ENCODE assay signal across 8 cellular contexts in genomic region chrX:9342581-9343051, GRCh38.
A peak's percentile ranks its signal among the peaks of the same experiment; 100 is the strongest.
DNase-seq lines count a peak whose midpoint lies in the region; ATAC-seq and TF ChIP-seq lines count a peak whose summit lies in the region.

No MANE protein-coding gene starts in this region.

- DNase-seq in Calu3 = peak; percentile 76
- DNase-seq in MG63 = peak; percentile 61
- peak; percentile 84 to 91 (median 87) for DNase-seq in adrenal gland
- peak; percentile 83 to 88 (median 86) for DNase-seq in heart left ventricle
- peak; percentile 88 for DNase-seq in osteocyte (ENCODE audit: extremely low spot score, unreplicated experiment)

- TF ChIP-seq CTCF in Calu3 (IDR thresholded peaks at IDR 0.05; ENCODE audit: unreplicated experiment) (no peak), adrenal gland (IDR thresholded peaks at IDR 0.05) (no peak), heart left ventricle (IDR thresholded peaks at IDR 0.05) (no peak), osteocyte (IDR thresholded peaks at IDR 0.05) (no peak)

- ATAC-seq in SK-N-SH treated with all-trans-retinoic acid at 6 μM for 48 hours (peak; percentile 81), heart left ventricle (peak; percentile 86 to 94 (median 91)), GM19467 (IDR thresholded peaks at IDR 0.05; ENCODE audit: unreplicated experiment) (no peak), HG03571 (IDR thresholded peaks at IDR 0.05; ENCODE audit: unreplicated experiment) (no peak)

- H3K27ac Mint-ChIP-seq in Calu3 (ENCODE audit: unreplicated experiment) = no peak overlapping the region
- H3K27ac Mint-ChIP-seq in osteocyte (ENCODE audit: unreplicated experiment) = no peak overlapping the region

- H3K4me3 ChIP-seq in MG63 = no peak overlapping the region
- H3K4me3 ChIP-seq in adrenal gland = peak overlapping the region in 1 of 4 donors; percentile 22
- peak overlapping the region in 9 of 12 donors; percentile 14 to 37 (median 31) for H3K4me3 ChIP-seq in heart left ventricle

- H3K36me3 ChIP-seq in MG63 (no peaks in the 10 kb centered on the region), adrenal gland (replicated peaks in 1 of 2) (no peaks in the 10 kb centered on the region), heart left ventricle (no peaks in the 10 kb centered on the region)

- no peaks in the 10 kb centered on the region for H3K9me3 ChIP-seq in MG63
- no peaks in the 10 kb centered on the region for H3K9me3 ChIP-seq in adrenal gland (replicated peaks in 1 of 3)
- H3K9me3 ChIP-seq in heart left ventricle = no peaks in the 10 kb centered on the region

- BruUV-seq in Calu3 (replicated peaks; lab: Mats Ljungman, UMichigan) = no TSS peak

- H3K36me3 Mint-ChIP-seq in Calu3 (ENCODE audit: insufficient read depth, unreplicated experiment) (peaks cover 4% of the 10 kb centered on the region), osteocyte (ENCODE audit: unreplicated experiment) (no peaks in the 10 kb centered on the region)

- H3K27me3 ChIP-seq in MG63 (no peaks in the 10 kb centered on the region), adrenal gland (no peaks in the 10 kb centered on the region), heart left ventricle (no peaks in the 10 kb centered on the region)

- no peaks in the 10 kb centered on the region for H3K27me3 Mint-ChIP-seq in Calu3 (ENCODE audit: unreplicated experiment)
- no peaks in the 10 kb centered on the region for H3K27me3 Mint-ChIP-seq in osteocyte (ENCODE audit: unreplicated experiment)

- H3K4me1 ChIP-seq in adrenal gland (replicated peaks in 1 of 2) (peaks cover 4 to 13% of the 10 kb centered on the region in 2 donors), heart left ventricle (peaks cover 0 to 36% (median 16%) of the 10 kb centered on the region in 12 donors)

- TF ChIP-seq POLR2A in adrenal gland (IDR thresholded peaks at IDR 0.05) = no peak
- no peak for TF ChIP-seq POLR2A in heart left ventricle (IDR thresholded peaks at IDR 0.05)

- intact Hi-C loops in Calu3 (cut with micrococcal nuclease; ENCODE audit: unreplicated experiment) = no loop called here
- intact Hi-C loops in adrenal gland (cut with DNase I) = loop anchor here (5.0 to 10.0 kb wide), 2 partner anchors 120 to 122 kb away; partner anchors contain the start of gene TBL1X (in 1 of the 2)
- intact Hi-C loops in heart left ventricle (cut with DNase I) = loop anchor here in 9 of 10 donors (1.0 to 10.0 kb wide), 5 partner anchors 120 to 362 kb away; partner anchors contain the start of gene TBL1X (in 1 of the 9)

- H3K4me1 Mint-ChIP-seq in Calu3 (ENCODE audit: low read depth, unreplicated experiment) (peaks cover 9% of the 10 kb centered on the region), osteocyte (ENCODE audit: unreplicated experiment) (peaks cover 18% of the 10 kb centered on the region)

- CTCF ChIA-PET in Calu3 (lab: Charles Lee) = interaction anchor here (0.6 to 1.0 kb wide), 5 partner anchors 14 to 1452 kb away, joined by 3 to 6 read pairs (median 4); no protein-coding TSS in a partner anchor

- H3K9me3 Mint-ChIP-seq in Calu3 (ENCODE audit: low read depth, unreplicated experiment) (no peaks in the 10 kb centered on the region), osteocyte (ENCODE audit: unreplicated experiment) (no peaks in the 10 kb centered on the region)

- 1 to 16% (median 5%) methylated on average over 6 to 25 of the region's 25 CpGs; no CpG with 5 or more reads in 1 of the 4 donors for WGBS in adrenal gland, 4 donors
- 2 to 9% (median 2%) methylated on average over 21 to 25 of the region's 25 CpGs for WGBS in heart left ventricle, 4 donors

- H3K4me3 Mint-ChIP-seq in Calu3 (ENCODE audit: low read depth, unreplicated experiment) (peak overlapping the region; percentile 51), osteocyte (ENCODE audit: unreplicated experiment) (peak overlapping the region; percentile 60)

- H3K27ac ChIP-seq in adrenal gland = peak overlapping the region in 1 of 5 donors; percentile 71
- H3K27ac ChIP-seq in heart left ventricle = peak overlapping the region in 5 of 12 donors; percentile 6 to 41 (median 17)

TF ChIP-seq in SK-N-SH treated with all-trans-retinoic acid at 6 μM for 48 hours, 23 proteins besides CTCF, POLR2A, EP300 and RAD21:
- TF ChIP-seq CSRNP3 (CRISPR knock-in tag; IDR thresholded peaks at IDR 0.05) (no peak), BACH2 (CRISPR knock-in tag; IDR thresholded peaks at IDR 0.05; ENCODE audit: borderline replicate concordance) (no peak), PATZ1 (CRISPR knock-in tag; IDR thresholded peaks at IDR 0.05; ENCODE audit: borderline replicate concordance) (no peak), ZNF565 (CRISPR knock-in tag; conservative IDR thresholded peaks at IDR 0.05; ENCODE audit: low read depth) (no peak), ISL1 (CRISPR knock-in tag; IDR thresholded peaks at IDR 0.05) (no peak), PPARA (CRISPR knock-in tag; IDR thresholded peaks at IDR 0.05; ENCODE audit: borderline replicate concordance) (no peak), ZFP30 (CRISPR knock-in tag; IDR thresholded peaks at IDR 0.05) (no peak), OSR1 (CRISPR knock-in tag; IDR thresholded peaks at IDR 0.05) (no peak), ZC3H10 (CRISPR knock-in tag; IDR thresholded peaks at IDR 0.05) (no peak), TSHZ2 (CRISPR knock-in tag; IDR thresholded peaks at IDR 0.05) (no peak), ZNF70 (CRISPR knock-in tag; IDR thresholded peaks at IDR 0.05) (no peak), ESRRG (CRISPR knock-in tag; IDR thresholded peaks at IDR 0.05) (no peak), GLIS3 (CRISPR knock-in tag; IDR thresholded peaks at IDR 0.05) (no peak), TOX (CRISPR knock-in tag; IDR thresholded peaks at IDR 0.05; ENCODE audit: borderline replicate concordance) (no peak), TCF4 (CRISPR knock-in tag; IDR thresholded peaks at IDR 0.05; ENCODE audit: borderline replicate concordance) (no peak), ARNTL (CRISPR knock-in tag; IDR thresholded peaks at IDR 0.05; ENCODE audit: borderline replicate concordance, low read depth) (no peak)
TF ChIP-seq in SK-N-SH treated with all-trans-retinoic acid at 6 μM for 48 hours: peak in this region for 0.

Comparison
In these comparisons a context has a peak if more than half of its experiments do, and no peak if none do; other contexts are left out.
1. ATAC-seq: peak in SK-N-SH treated with all-trans-retinoic acid at 6 μM for 48 hours (single experiment) and heart left ventricle (4 of 4); none in GM19467 (single experiment) and HG03571 (single experiment).
2. Peak in every context shown above with its lines, with median percentiles within 50 percentile points of each other: DNase-seq.